39 cellular contexts compared by ENCODE assay signal in genomic region chr15:78323693-78324092, GRCh38. TPM values are rescaled to one million over a fixed set of nuclear protein-coding genes. Genes with fewer than 3 reads are reported as not detected.
"Had no signal": no experiment of that assay in that cellular context is flagged by ENCODE, and none has a peak within 500 bp of the region (broad histone marks: within the 10 kb centered on the region; RNA-seq: fewer than 3 reads in every experiment).

No MANE protein-coding gene starts in this region.

- H3K9me3 Mint-ChIP-seq: activated naive CD4-positive, alpha-beta T cell treated with anti-CD3 and anti-CD28 coated beads for 36 hours; activated naive CD8-positive, alpha-beta T cell treated with anti-CD3 and anti-CD28 coated beads for 36 hours; activated T-helper 1 cell treated with anti-CD3 and anti-CD28 coated beads, Interleukin-12 subunit alpha, Interleukin-12 subunit beta, Interleukin-2, Interleukin-4 antibody, amounts not matched to agents 30 ng/mL and 10 ng/mL and 1 ng/mL, durations not matched to agents 14 hours and 24 hours and 36 hours; effector memory CD8-positive, alpha-beta T cell; natural killer cell treated with Interleukin-12 subunit alpha and Interleukin-12 subunit beta and Interleukin-15 and Interleukin-18, amount 100 ng/mL, for 72 hours; stimulated activated naive B cell treated with anti-CD40 and anti-IgM and Interleukin-4, amounts not matched to agents 10 μg/mL and 1 μg/mL and 100 μg/mL, for 72 hours had no signal

- ATAC-seq: activated CD4-positive, CD25-positive, alpha-beta regulatory T cell treated with anti-CD3 and anti-CD28 coated beads, Interleukin-2, amount 50 U/mL, for 24 hours; body of pancreas; effector memory CD8-positive, alpha-beta T cell; esophagus mucosa; foreskin keratinocyte; heart right ventricle; left lung; lower lobe of right lung; mucosa of descending colon; natural killer cell treated with Interleukin-12 subunit alpha and Interleukin-12 subunit beta and Interleukin-15 and Interleukin-18, amount 100 ng/mL, for 72 hours; psoas muscle; stimulated activated naive B cell treated with anti-CD40 and anti-IgM and Interleukin-4, amounts not matched to agents 10 μg/mL and 1 μg/mL and 100 μg/mL, for 72 hours had no signal

- H3K27ac Mint-ChIP-seq: activated naive CD4-positive, alpha-beta T cell treated with anti-CD3 and anti-CD28 coated beads for 36 hours; activated naive CD8-positive, alpha-beta T cell treated with anti-CD3 and anti-CD28 coated beads for 36 hours; activated T-helper 1 cell treated with anti-CD3 and anti-CD28 coated beads, Interleukin-12 subunit alpha, Interleukin-12 subunit beta, Interleukin-2, Interleukin-4 antibody, amounts not matched to agents 30 ng/mL and 10 ng/mL and 1 ng/mL, durations not matched to agents 14 hours and 24 hours and 36 hours; effector memory CD8-positive, alpha-beta T cell; natural killer cell treated with Interleukin-12 subunit alpha and Interleukin-12 subunit beta and Interleukin-15 and Interleukin-18, amount 100 ng/mL, for 72 hours; stimulated activated naive B cell treated with anti-CD40 and anti-IgM and Interleukin-4, amounts not matched to agents 10 μg/mL and 1 μg/mL and 100 μg/mL, for 72 hours had no signal

- H2AFZ ChIP-seq: parathyroid adenoma had no signal

- H3K36me3 ChIP-seq: adrenal gland, cardiac muscle cell, heart right ventricle, left lung, lower lobe of right lung, suprapubic skin, tibial artery, WERI-Rb-1 had no signal

- H3K4me3 Mint-ChIP-seq: activated naive CD4-positive, alpha-beta T cell treated with anti-CD3 and anti-CD28 coated beads for 36 hours; activated naive CD8-positive, alpha-beta T cell treated with anti-CD3 and anti-CD28 coated beads for 36 hours; activated T-helper 1 cell treated with anti-CD3 and anti-CD28 coated beads, Interleukin-12 subunit alpha, Interleukin-12 subunit beta, Interleukin-2, Interleukin-4 antibody, amounts not matched to agents 30 ng/mL and 10 ng/mL and 1 ng/mL, durations not matched to agents 14 hours and 24 hours and 36 hours; effector memory CD8-positive, alpha-beta T cell; natural killer cell treated with Interleukin-12 subunit alpha and Interleukin-12 subunit beta and Interleukin-15 and Interleukin-18, amount 100 ng/mL, for 72 hours; stimulated activated naive B cell treated with anti-CD40 and anti-IgM and Interleukin-4, amounts not matched to agents 10 μg/mL and 1 μg/mL and 100 μg/mL, for 72 hours had no signal

- DNase-seq: activated CD4-positive, alpha-beta T cell treated with anti-CD3 and anti-CD28 coated beads for 48 hours; activated CD4-positive, alpha-beta T cell treated with anti-CD3 and anti-CD28 coated beads, Interleukin-2, amount 50 U/mL, for 48 hours; activated CD8-positive, alpha-beta memory T cell treated with anti-CD3 and anti-CD28 coated beads for 24 hours; activated effector memory CD4-positive, alpha-beta T cell treated with anti-CD3 and anti-CD28 coated beads, Interleukin-2, amount 50 U/mL, for 16 hours; activated naive CD4-positive, alpha-beta T cell treated with anti-CD3 and anti-CD28 coated beads for 36 hours; activated naive CD8-positive, alpha-beta T cell treated with anti-CD3 and anti-CD28 coated beads for 36 hours; activated T-cell treated with anti-CD3 and anti-CD28 coated beads, Interleukin-2, amount 50 U/mL, for 1 hour; adrenal gland; aorta; body of pancreas; cerebellar nuclear complex; dorsolateral prefrontal cortex; effector memory CD8-positive, alpha-beta T cell; foreskin keratinocyte; heart right ventricle; left lung; mesenchymal stem cell; mucosa of descending colon; nucleus accumbens; psoas muscle; stimulated activated CD4-positive, alpha-beta T cell treated with anti-CD3 and anti-CD28 coated beads, Interleukin-15, amount 100 ng/mL, for 24 hours; stimulated activated CD4-positive, alpha-beta T cell treated with anti-CD3 and anti-CD28 coated beads, Interleukin-2, amount 100 ng/mL, for 24 hours; stimulated activated naive B cell treated with anti-CD40 and anti-IgM and Interleukin-4, amounts not matched to agents 10 μg/mL and 1 μg/mL and 100 μg/mL, for 72 hours; T-helper 1 cell; tibial artery; WERI-Rb-1 had no signal

- H3K79me2 ChIP-seq: parathyroid adenoma had no signal

- H3K4me1 ChIP-seq: adrenal gland, body of pancreas, foreskin keratinocyte, left lung, lower lobe of right lung, parathyroid adenoma, psoas muscle, suprapubic skin, tibial artery had no signal

- H3K27ac ChIP-seq: adrenal gland, body of pancreas, cardiac muscle cell, coronary artery, dorsolateral prefrontal cortex, foreskin keratinocyte, heart right ventricle, left lung, lower lobe of right lung, parathyroid adenoma, psoas muscle, suprapubic skin, tibial artery, WERI-Rb-1 had no signal

- H3K9me3 ChIP-seq: adrenal gland, body of pancreas, heart right ventricle, left lung, lower lobe of right lung, mucosa of descending colon, psoas muscle, suprapubic skin, tibial artery had no signal

- H3K4me3 ChIP-seq: adrenal gland, body of pancreas, cardiac muscle cell, coronary artery, dorsolateral prefrontal cortex, heart right ventricle, left lung, lower lobe of right lung, mucosa of descending colon, psoas muscle, smooth muscle cell, suprapubic skin, tibial artery had no signal

- FAIRE-seq: TTC549 had no signal

- H3K4me2 ChIP-seq: smooth muscle cell had no signal

- H3K27me3 Mint-ChIP-seq: activated naive CD8-positive, alpha-beta T cell treated with anti-CD3 and anti-CD28 coated beads for 36 hours had no signal

- H3K27me3 ChIP-seq: adrenal gland, body of pancreas, cardiac muscle cell, dorsolateral prefrontal cortex, heart right ventricle, left lung, suprapubic skin had no signal

- H3K36me3 Mint-ChIP-seq: activated naive CD8-positive, alpha-beta T cell treated with anti-CD3 and anti-CD28 coated beads for 36 hours; natural killer cell treated with Interleukin-12 subunit alpha and Interleukin-12 subunit beta and Interleukin-15 and Interleukin-18, amount 100 ng/mL, for 72 hours; stimulated activated naive B cell treated with anti-CD40 and anti-IgM and Interleukin-4, amounts not matched to agents 10 μg/mL and 1 μg/mL and 100 μg/mL, for 72 hours had no signal

- H3K4me1 Mint-ChIP-seq: activated naive CD8-positive, alpha-beta T cell treated with anti-CD3 and anti-CD28 coated beads for 36 hours; stimulated activated naive B cell treated with anti-CD40 and anti-IgM and Interleukin-4, amounts not matched to agents 10 μg/mL and 1 μg/mL and 100 μg/mL, for 72 hours had no signal

- H3K9ac ChIP-seq: parathyroid adenoma had no signal

RNA-seq across cellular contexts. Expression of gene CRABP1, which starts 16.5 kb away (rescaled TPM):
- total RNA-seq: activated naive CD8-positive, alpha-beta T cell treated with anti-CD3 and anti-CD28 coated beads for 36 hours; activated T-helper 1 cell treated with anti-CD3 and anti-CD28 coated beads, Interleukin-12 subunit alpha, Interleukin-12 subunit beta, Interleukin-2, Interleukin-4 antibody, amounts not matched to agents 30 ng/mL and 10 ng/mL and 1 ng/mL, durations not matched to agents 14 hours and 24 hours and 36 hours; esophagus mucosa; foreskin keratinocyte; heart right ventricle; left lung; lower lobe of right lung; myocyte; natural killer cell treated with Interleukin-12 subunit alpha and Interleukin-12 subunit beta and Interleukin-15 and Interleukin-18, amount 100 ng/mL, for 72 hours; psoas muscle; ureter had no signal
- polyA plus RNA-seq: aorta, foreskin keratinocyte, heart right ventricle had no signal
